In genomic region chr3:66744521-66744920, GRCh38 we compare ENCODE assay signal across 19 cellular contexts.
DNase-seq lines count a peak whose midpoint lies in the region; ATAC-seq and TF ChIP-seq lines count a peak whose summit lies in the region.
"Had no signal": no experiment of that assay in that cellular context is flagged by ENCODE, and none has a peak within 500 bp of the region (broad histone marks: within the 10 kb centered on the region; RNA-seq: fewer than 3 reads in every experiment).

No MANE protein-coding gene starts in this region.

- H3K4ac ChIP-seq in IMR-90 (ENCODE audit: low read depth, low read length), result no peak overlapping the region

- H3K79me1 ChIP-seq in IMR-90 (ENCODE audit: low read depth in 1 of 2, low read length in 2 of 2), result no peaks in the 10 kb centered on the region

- H3K14ac ChIP-seq in IMR-90 (replicated peaks; ENCODE audit: low read depth, low read length), result no peak overlapping the region

- H3K23ac ChIP-seq in IMR-90 (ENCODE audit: low read depth, low read length), result no peak overlapping the region

- no peak for TF ChIP-seq RAD21 in IMR-90 (IDR thresholded peaks at IDR 0.05; ENCODE audit: low read length)

- H2BK120ac ChIP-seq in IMR-90 (ENCODE audit: low read depth, low read length), result no peak overlapping the region

- H4K20me1 ChIP-seq in IMR-90 (ENCODE audit: insufficient read depth, low read length), result no peaks in the 10 kb centered on the region
- H4K20me1 ChIP-seq: BLaER1 treated with 17β-estradiol and CSF1 and Interleukin-3, amounts not matched to agents 10 nM and 100 nM had no signal

- H2BK15ac ChIP-seq in IMR-90 (ENCODE audit: low read depth, low read length), result no peak overlapping the region

- H3K9ac ChIP-seq in IMR-90 (ENCODE audit: low read depth, low read length), result no peak overlapping the region
- H3K9ac ChIP-seq: BLaER1 treated with 17β-estradiol and CSF1 and Interleukin-3, amounts not matched to agents 10 nM and 100 nM had no signal

- peaks cover 7% of the 10 kb centered on the region for H3K4me1 ChIP-seq in IMR-90 (ENCODE audit: control insufficient read depth, insufficient read depth, low read length)
- H3K4me1 ChIP-seq: BLaER1 treated with 17β-estradiol and CSF1 and Interleukin-3, amounts not matched to agents 10 nM and 100 nM; Caco-2 had no signal

- H3K27me3 ChIP-seq in IMR-90 (ENCODE audit: control insufficient read depth, insufficient read depth, low read length), result no peaks in the 10 kb centered on the region
- H3K27me3 ChIP-seq: BLaER1 treated with 17β-estradiol and CSF1 and Interleukin-3, amounts not matched to agents 10 nM and 100 nM had no signal

- H3K4me2 ChIP-seq in IMR-90 (ENCODE audit: low read depth, low read length), result no peak overlapping the region
- H3K4me2 ChIP-seq: BLaER1 treated with 17β-estradiol and CSF1 and Interleukin-3, amounts not matched to agents 10 nM and 100 nM had no signal

- POLR2A ChIA-PET in IMR-90 (lab: Charles Lee; ENCODE audit: unreplicated experiment), result no interaction called here

- H3K36me3 ChIP-seq in IMR-90 (ENCODE audit: control insufficient read depth, insufficient read depth, low read length), result no peaks in the 10 kb centered on the region
- H3K36me3 ChIP-seq: BLaER1 treated with 17β-estradiol and CSF1 and Interleukin-3, amounts not matched to agents 10 nM and 100 nM had no signal

- DNase-seq in AG10803 (ENCODE audit: low read depth) (peak; percentile 36), EH (ENCODE audit: low read depth) (peak; percentile 14), IMR-90 (peak; percentile 26), fibroblast of peridontal ligament (ENCODE audit: extremely low read depth) (peak; percentile 23), DMS79 (lab: John Stamatoyannopoulos, UW) (no peak), NCI-H187 (lab: John Stamatoyannopoulos, UW) (no peak)
- DNase-seq in activated CD4-positive, alpha-beta T cell treated with anti-CD3 and anti-CD28 coated beads for 4 hours, result no peak
- DNase-seq in activated T-cell treated with anti-CD3 and anti-CD28 coated beads, Interleukin-2, amount 50 U/mL, for 48 hours, result no peak
- DNase-seq: 8988T; ACHN; AML-193; Caco-2; Calu3; CD4-positive, alpha-beta T cell; CD8-positive, alpha-beta T cell; DND-41; GF-D8 had no signal

- BruUV-seq in IMR-90 (replicated peaks; lab: Mats Ljungman, UMichigan), result no TSS peak

- H3K27ac ChIP-seq in IMR-90 (ENCODE audit: insufficient read depth, low read length), result no peak overlapping the region
- H3K27ac ChIP-seq: BLaER1 treated with 17β-estradiol and CSF1 and Interleukin-3, amounts not matched to agents 10 nM and 100 nM; C4-2B had no signal

- TF ChIP-seq CTCF in AG10803 (conservative IDR thresholded peaks at IDR 0.05; ENCODE audit: low read length), result no peak
- no peak for TF ChIP-seq CTCF in IMR-90 (conservative IDR thresholded peaks at IDR 0.05; ENCODE audit: low read depth, low read length)

- H4K91ac ChIP-seq in IMR-90 (ENCODE audit: insufficient read depth, low read depth, low read length), result no peak overlapping the region

- H3K9me1 ChIP-seq in IMR-90 (ENCODE audit: insufficient read depth, low read length), result no peaks in the 10 kb centered on the region

- no peak overlapping the region for H2AK5ac ChIP-seq in IMR-90 (ENCODE audit: low read depth, low read length)

- H2BK5ac ChIP-seq in IMR-90 (ENCODE audit: low read depth, low read length, poor library complexity, severe bottlenecking), result no peak overlapping the region

- no peak overlapping the region for H4K5ac ChIP-seq in IMR-90 (ENCODE audit: low read depth, low read length)

- no CpG with 5 or more reads among the region's 1 CpG for WGBS in IMR-90 (ENCODE audit: extremely low coverage in 2 of 2, insufficient read length in 1 of 2), 2 experiments

- dilution Hi-C loops in IMR-90 (cut with HindIII; ENCODE audit: low sequenced_read_pairs, unreplicated experiment), result no loop called here

- CTCF ChIA-PET in IMR-90 (lab: Yijun Ruan, JAX), result interaction anchor here (1.2 kb wide), 1 partner anchor 13 kb away, joined by 3 read pairs; no protein-coding TSS in a partner anchor

- no peak overlapping the region for H3K18ac ChIP-seq in IMR-90 (ENCODE audit: low read depth, low read length)

- intact Hi-C loops in IMR-90 (cut with micrococcal nuclease), result no loop called here

- no peak for TF ChIP-seq POLR2A in IMR-90 (IDR thresholded peaks at IDR 0.05; ENCODE audit: low read depth, low read length)

- no peak for ATAC-seq in IMR-90 (ENCODE audit: low read depth)
- ATAC-seq: CD8-positive, alpha-beta T cell had no signal

- no peaks in the 10 kb centered on the region for H3K9me3 ChIP-seq in IMR-90 (ENCODE audit: control insufficient read depth, insufficient read depth, low read length)
- H3K9me3 ChIP-seq: BLaER1 treated with 17β-estradiol and CSF1 and Interleukin-3, amounts not matched to agents 10 nM and 100 nM; Caco-2 had no signal

- in situ Hi-C loops in IMR-90 (cut with MboI; ENCODE audit: low sequenced_read_pairs), result no loop called here

- no peak overlapping the region for H4K8ac ChIP-seq in IMR-90 (ENCODE audit: low read depth in 2 of 2, low read length in 2 of 2)

- H3K4me3 ChIP-seq in AG10803 (ENCODE audit: low read length) (no peak overlapping the region), IMR-90 (ENCODE audit: insufficient read depth, low read depth, low read length) (no peak overlapping the region)
- H3K4me3 ChIP-seq: BLaER1 treated with 17β-estradiol and CSF1 and Interleukin-3, amounts not matched to agents 10 nM and 100 nM had no signal

- H3K56ac ChIP-seq in IMR-90 (ENCODE audit: extremely low read depth, insufficient read depth, low read length), result no peak overlapping the region

- H2AFZ ChIP-seq in IMR-90 (replicated peaks; ENCODE audit: low read length, poor library complexity), result no peak overlapping the region

- no peak overlapping the region for H2AK9ac ChIP-seq in IMR-90 (replicated peaks; ENCODE audit: low read depth, low read length, poor library complexity)

- no peak overlapping the region for H2BK20ac ChIP-seq in IMR-90 (ENCODE audit: low read depth, low read length)

TF ChIP-seq in IMR-90, 13 proteins besides CTCF, POLR2A, EP300 and RAD21:
- TF ChIP-seq ELK1 (IDR thresholded peaks at IDR 0.05; ENCODE audit: borderline replicate concordance, low read depth, low read length) (no peak), RCOR1 (IDR thresholded peaks at IDR 0.05; ENCODE audit: insufficient replicate concordance, low read length) (no peak), BHLHE40 (IDR thresholded peaks at IDR 0.05; ENCODE audit: low read depth, low read length) (no peak), SMC3 (IDR thresholded peaks at IDR 0.05; ENCODE audit: low read depth, low read length) (no peak), NFE2L2 (IDR thresholded peaks at IDR 0.05; ENCODE audit: low read depth, low read length) (no peak), FOS (IDR thresholded peaks at IDR 0.05; ENCODE audit: low read depth, low read length) (no peak), CHD1 (IDR thresholded peaks at IDR 0.05; ENCODE audit: low read depth, low read length) (no peak), RFX5 (IDR thresholded peaks at IDR 0.05; ENCODE audit: low read depth, low read length) (no peak), USF2 (IDR thresholded peaks at IDR 0.05; ENCODE audit: low read depth, low read length) (no peak), MAZ (IDR thresholded peaks at IDR 0.05; ENCODE audit: borderline replicate concordance, low read depth, low read length) (no peak)

Comparison
In these comparisons a context has a peak if more than half of its experiments do, and no peak if none do; other contexts are left out.
1. DNase-seq: peak in AG10803 (single experiment), EH (single experiment), IMR-90 (single experiment) and fibroblast of peridontal ligament (single experiment); none in DMS79 (single experiment), activated CD4-positive, alpha-beta T cell treated with anti-CD3 and anti-CD28 coated beads for 4 hours (0 of 2), activated T-cell treated with anti-CD3 and anti-CD28 coated beads, Interleukin-2, amount 50 U/mL, for 48 hours (0 of 2) and NCI-H187 (0 of 2).